6 cellular contexts compared by ENCODE assay signal in the genomic region with DNA sequence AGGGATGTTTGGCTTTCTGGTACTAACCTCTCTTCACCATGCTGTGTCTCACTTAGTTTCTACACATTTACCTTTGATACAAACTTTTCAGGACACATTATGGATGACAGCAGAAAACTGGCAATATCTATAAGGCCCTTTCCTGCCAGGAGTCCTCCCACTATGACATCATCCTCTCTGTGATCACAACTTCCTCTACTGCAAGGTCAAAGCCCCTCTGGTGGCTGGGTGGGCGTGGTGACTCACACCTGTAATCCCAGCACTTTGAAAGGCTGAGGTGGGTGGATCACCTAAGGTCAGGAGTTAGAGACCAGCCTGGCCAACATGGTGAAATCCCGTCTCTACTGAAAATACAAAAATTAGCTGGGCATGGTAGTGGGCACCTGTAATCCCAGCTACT. TPM values are rescaled to one million over a fixed set of nuclear protein-coding genes. Genes with fewer than 3 reads are reported as not detected.
A peak's percentile ranks its signal among the peaks of the same experiment; 100 is the strongest.
DNase-seq lines count a peak whose midpoint lies in the region; ATAC-seq and TF ChIP-seq lines count a peak whose summit lies in the region.
"Not testable (repeated sequence)": the region's sequence is repeated elsewhere in the genome, so short reads cannot be mapped to it uniquely, and the experiment has no call there.

No MANE protein-coding gene starts in this region.

- not testable (repeated sequence) for H3K9me3 ChIP-seq in HEK293 (ENCODE audit: control insufficient read depth, insufficient read depth, low read depth, low read length)

- peaks cover 35% of the 10 kb centered on the region for H3K4me1 Mint-ChIP-seq in activated T-cell treated with anti-CD3 and anti-CD28 coated beads, Interleukin-2, amount 50 U/mL, for 24 hours (ENCODE audit: low read depth)
- peaks cover 32% of the 10 kb centered on the region for H3K4me1 Mint-ChIP-seq in activated naive CD8-positive, alpha-beta T cell (ENCODE audit: low read depth)
- H3K4me1 Mint-ChIP-seq in stimulated activated naive B cell treated with anti-CD40 and anti-IgM and Interleukin-4, amounts not matched to agents 10 μg/mL and 1 μg/mL and 100 μg/mL, for 72 hours = peaks cover 11 to 12% of the 10 kb centered on the region in 2 donors

- H3K79me2 ChIP-seq in mesendoderm (ENCODE audit: control insufficient read depth, insufficient read depth, low read length) = not testable (repeated sequence)

- H3K27me3 Mint-ChIP-seq in activated T-cell treated with anti-CD3 and anti-CD28 coated beads, Interleukin-2, amount 50 U/mL, for 24 hours; activated naive CD8-positive, alpha-beta T cell; stimulated activated naive B cell treated with anti-CD40 and anti-IgM and Interleukin-4, amounts not matched to agents 10 μg/mL and 1 μg/mL and 100 μg/mL, for 72 hours: not testable (repeated sequence)

- H3K18ac ChIP-seq in mesendoderm (ENCODE audit: low read length) = not testable (repeated sequence)

- no CpG with 5 or more reads among the region's 2 CpGs for WGBS in mesendoderm (ENCODE audit: extremely low coverage, insufficient coverage, low lambda C conversion rate)

- H3K23ac ChIP-seq in mesendoderm (ENCODE audit: low read length) = not testable (repeated sequence)

- not testable (repeated sequence) for H3K56ac ChIP-seq in mesendoderm (ENCODE audit: low read length)

- not testable (repeated sequence) for H4K5ac ChIP-seq in mesendoderm (ENCODE audit: low read length)

- H3K36me3 Mint-ChIP-seq in activated T-cell treated with anti-CD3 and anti-CD28 coated beads, Interleukin-2, amount 50 U/mL, for 24 hours (ENCODE audit: low read depth) = peaks cover 88% of the 10 kb centered on the region
- peaks cover 14% of the 10 kb centered on the region for H3K36me3 Mint-ChIP-seq in activated naive CD8-positive, alpha-beta T cell
- peaks cover 44 to 60% of the 10 kb centered on the region in 2 donors for H3K36me3 Mint-ChIP-seq in stimulated activated naive B cell treated with anti-CD40 and anti-IgM and Interleukin-4, amounts not matched to agents 10 μg/mL and 1 μg/mL and 100 μg/mL, for 72 hours

- not testable (repeated sequence) for H3K9me3 Mint-ChIP-seq in activated T-cell treated with anti-CD3 and anti-CD28 coated beads, Interleukin-2, amount 50 U/mL, for 24 hours; activated naive CD8-positive, alpha-beta T cell (ENCODE audit: low read depth); stimulated activated naive B cell treated with anti-CD40 and anti-IgM and Interleukin-4, amounts not matched to agents 10 μg/mL and 1 μg/mL and 100 μg/mL, for 72 hours

- not testable (repeated sequence) for H3K4ac ChIP-seq in mesendoderm (ENCODE audit: low read depth, low read length)

- H3K4me3 Mint-ChIP-seq in activated T-cell treated with anti-CD3 and anti-CD28 coated beads, Interleukin-2, amount 50 U/mL, for 24 hours; activated naive CD8-positive, alpha-beta T cell; stimulated activated naive B cell treated with anti-CD40 and anti-IgM and Interleukin-4, amounts not matched to agents 10 μg/mL and 1 μg/mL and 100 μg/mL, for 72 hours: not testable (repeated sequence)

- H4K8ac ChIP-seq in mesendoderm (ENCODE audit: low read depth, low read length) = not testable (repeated sequence)

- POLR2A ChIA-PET in HEK293 (lab: Yijun Ruan, JAX) = interaction anchor here (0.7 to 1.4 kb wide), 2 partner anchors 52 to 55 kb away, joined by 3 to 4 read pairs; no protein-coding TSS in a partner anchor

- CTCF ChIA-PET in HEK293 (lab: Yijun Ruan, JAX) = interaction anchor here (0.6 to 1.4 kb wide), 2 partner anchors 13 to 194 kb away, joined by 3 to 4 read pairs; no protein-coding TSS in a partner anchor

- H3K4me3 ChIP-seq in HEK293 (ENCODE audit: low read depth, low read length); mesendoderm (ENCODE audit: low read length): not testable (repeated sequence)

- not testable (repeated sequence) for H3K4me2 ChIP-seq in mesendoderm (ENCODE audit: low read length)

- peak; percentile 55 for DNase-seq in activated T-cell treated with anti-CD3 and anti-CD28 coated beads, Interleukin-2, amount 50 U/mL, for 24 hours
- DNase-seq in mesendoderm = peak; percentile 55
- DNase-seq in stimulated activated naive B cell treated with anti-CD40 and anti-IgM and Interleukin-4, amounts not matched to agents 10 μg/mL and 1 μg/mL and 100 μg/mL, for 72 hours = not testable (repeated sequence)

- H3K79me1 ChIP-seq in mesendoderm (ENCODE audit: low read length) = not testable (repeated sequence)

- not testable (repeated sequence) for TF ChIP-seq CTCF in HEK293 (tag by site-specific recombination; IDR thresholded peaks at IDR 0.05)

- not testable (repeated sequence) for H2AK5ac ChIP-seq in mesendoderm (ENCODE audit: low read length)

- not testable (repeated sequence) for H2BK120ac ChIP-seq in mesendoderm (ENCODE audit: low read depth, low read length)

- not testable (repeated sequence) for H3K27me3 ChIP-seq in mesendoderm (ENCODE audit: insufficient read depth, low read length, poor library complexity)

- H3K4me1 ChIP-seq in HEK293 (ENCODE audit: control insufficient read depth, insufficient read depth, low read length); mesendoderm (ENCODE audit: control insufficient read depth, low read depth, low read length): not testable (repeated sequence)

- not testable (repeated sequence) for H3K27ac ChIP-seq in HEK293 (ENCODE audit: extremely low read depth, low read depth, low read length); mesendoderm (ENCODE audit: low read depth, low read length)

- not testable (repeated sequence) for H3K9ac ChIP-seq in mesendoderm (ENCODE audit: low read length)

- H3K27ac Mint-ChIP-seq in activated T-cell treated with anti-CD3 and anti-CD28 coated beads, Interleukin-2, amount 50 U/mL, for 24 hours = peak overlapping the region; percentile 87
- peak overlapping the region; percentile 61 for H3K27ac Mint-ChIP-seq in activated naive CD8-positive, alpha-beta T cell
- peak overlapping the region; percentile 47 for H3K27ac Mint-ChIP-seq in stimulated activated naive B cell treated with anti-CD40 and anti-IgM and Interleukin-4, amounts not matched to agents 10 μg/mL and 1 μg/mL and 100 μg/mL, for 72 hours

- H2BK5ac ChIP-seq in mesendoderm (ENCODE audit: low read length) = not testable (repeated sequence)

- ATAC-seq in activated CD4-positive, CD25-positive, alpha-beta regulatory T cell treated with anti-CD3 and anti-CD28 coated beads, Interleukin-2, amount 50 U/mL, for 24 hours = peak; percentile 48 to 56
- peak; percentile 45 to 69 for ATAC-seq in stimulated activated naive B cell treated with anti-CD40 and anti-IgM and Interleukin-4, amounts not matched to agents 10 μg/mL and 1 μg/mL and 100 μg/mL, for 72 hours (replicated peaks)

- peaks cover 60 to 81% of the 10 kb centered on the region in 2 experiments for H3K36me3 ChIP-seq in HEK293 (ENCODE audit: control insufficient read depth in 2 of 2, insufficient read depth in 1 of 2, low read length in 2 of 2)
- not testable (repeated sequence) for H3K36me3 ChIP-seq in mesendoderm (ENCODE audit: control insufficient read depth, insufficient read depth, low read length)

- H2BK15ac ChIP-seq in mesendoderm (replicated peaks; ENCODE audit: low read depth) = not testable (repeated sequence)

TF ChIP-seq in HEK293, 187 proteins besides CTCF, POLR2A, EP300 and RAD21 (continues in another document):
- peak; percentile 95 for TF ChIP-seq ZFHX2 (tag by site-specific recombination; conservative IDR thresholded peaks at IDR 0.05)
- TF ChIP-seq SP7 (tag by site-specific recombination; IDR thresholded peaks at IDR 0.05) = peak; percentile 70; the same call in 1 of the 2 replicates
- TF ChIP-seq GLIS2 (tag by site-specific recombination; IDR thresholded peaks at IDR 0.05) = 0 out of 2 replicates have a peak, but pooled peaks have one; percentile 22
- TF ChIP-seq, protein P1, sequence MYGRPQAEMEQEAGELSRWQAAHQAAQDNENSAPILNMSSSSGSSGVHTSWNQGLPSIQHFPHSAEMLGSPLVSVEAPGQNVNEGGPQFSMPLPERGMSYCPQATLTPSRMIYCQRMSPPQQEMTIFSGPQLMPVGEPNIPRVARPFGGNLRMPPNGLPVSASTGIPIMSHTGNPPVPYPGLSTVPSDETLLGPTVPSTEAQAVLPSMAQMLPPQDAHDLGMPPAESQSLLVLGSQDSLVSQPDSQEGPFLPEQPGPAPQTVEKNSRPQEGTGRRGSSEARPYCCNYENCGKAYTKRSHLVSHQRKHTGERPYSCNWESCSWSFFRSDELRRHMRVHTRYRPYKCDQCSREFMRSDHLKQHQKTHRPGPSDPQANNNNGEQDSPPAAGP (tag by site-specific recombination; IDR thresholded peaks at IDR 0.05) = 0 out of 2 replicates have a peak, but pooled peaks have one; percentile 16
- peak; percentile 54; the same call in 1 of the 2 replicates for TF ChIP-seq ZNF366 (tag by site-specific recombination; conservative IDR thresholded peaks at IDR 0.05)
- TF ChIP-seq ZNF629 (tag by site-specific recombination; IDR thresholded peaks at IDR 0.05) = peak; percentile 86
- peak; percentile 51; the same call in 1 of the 2 replicates for TF ChIP-seq ZBTB17 (tag by site-specific recombination; IDR thresholded peaks at IDR 0.05)
- TF ChIP-seq KLF9 (tag by site-specific recombination; IDR thresholded peaks at IDR 0.05; ENCODE audit: low read depth) = peak; percentile 58; the same call in 1 of the 2 replicates
- TF ChIP-seq ZBTB21 (tag by site-specific recombination; IDR thresholded peaks at IDR 0.05) = peak; percentile 76
- TF ChIP-seq KLF1 (tag by site-specific recombination; IDR thresholded peaks at IDR 0.05) = peak; percentile 40

RNA-seq across cellular contexts. Expression of gene DHX16, which starts 6.5 kb away (rescaled TPM):
- 22.9 TPM for polyA plus RNA-seq in mesendoderm (2013, experiment 1 of 2)
- polyA plus RNA-seq in mesendoderm (2013, experiment 2 of 2) = 23.1 TPM

RNA-seq across cellular contexts. Expression of gene C6orf136, which starts 19.4 kb away (rescaled TPM):
- 18.8 TPM for polyA plus RNA-seq in mesendoderm (2013, experiment 1 of 2)
- 18.7 TPM for polyA plus RNA-seq in mesendoderm (2013, experiment 2 of 2)

RNA-seq across cellular contexts. Expression of gene PPP1R18, which starts 20.1 kb away (rescaled TPM):
- polyA plus RNA-seq in mesendoderm (2013, experiment 1 of 2) = 32.4 TPM
- 33.3 TPM for polyA plus RNA-seq in mesendoderm (2013, experiment 2 of 2)

RNA-seq across cellular contexts. Expression of gene NRM, which starts 24.5 kb away (rescaled TPM):
- 49.8 TPM for polyA plus RNA-seq in mesendoderm (2013, experiment 1 of 2)
- 49.7 TPM for polyA plus RNA-seq in mesendoderm (2013, experiment 2 of 2)

RNA-seq across cellular contexts. Expression of gene ATAT1, which starts 39.6 kb away (rescaled TPM):
- 22.7 TPM for polyA plus RNA-seq in mesendoderm (2013, experiment 1 of 2)
- 22.3 TPM for polyA plus RNA-seq in mesendoderm (2013, experiment 2 of 2)
